Comparison of ENCODE assay signal across 8 cellular contexts in genomic region chr14:103808403-103809001, GRCh38. TPM values are rescaled to one million over a fixed set of nuclear protein-coding genes. Genes with fewer than 3 reads are reported as not detected.
A peak's percentile ranks its signal among the peaks of the same experiment; 100 is the strongest.
DNase-seq lines count a peak whose midpoint lies in the region; ATAC-seq and TF ChIP-seq lines count a peak whose summit lies in the region.

No MANE protein-coding gene starts in this region.

- no peaks in the 10 kb centered on the region for H3K9me3 ChIP-seq in IMR-90 (ENCODE audit: control insufficient read depth, insufficient read depth, low read length)
- H3K9me3 ChIP-seq in Peyer's patch, result no peaks in the 10 kb centered on the region
- H3K9me3 ChIP-seq in suprapubic skin, result no peaks in the 10 kb centered on the region

- no peak overlapping the region for H3K18ac ChIP-seq in IMR-90 (ENCODE audit: low read depth, low read length)

- CTCF ChIA-PET in IMR-90 (lab: Yijun Ruan, JAX), result interaction anchor here (0.5 to 2.3 kb wide), 7 partner anchors 8 to 283 kb away, joined by 3 to 12 read pairs (median 4); no protein-coding TSS in a partner anchor

- H4K5ac ChIP-seq in IMR-90 (ENCODE audit: low read depth, low read length), result no peak overlapping the region

- H3K27ac ChIP-seq in IMR-90 (ENCODE audit: insufficient read depth, low read length), result no peak overlapping the region
- no peak overlapping the region for H3K27ac ChIP-seq in Peyer's patch
- H3K27ac ChIP-seq in suprapubic skin, result no peak overlapping the region

- ATAC-seq in IMR-90 (ENCODE audit: low read depth), result peak; percentile 91
- ATAC-seq in GM19397 (IDR thresholded peaks at IDR 0.05; ENCODE audit: unreplicated experiment), result no peak

- no CpG with 5 or more reads among the region's 6 CpGs for WGBS in IMR-90 (ENCODE audit: extremely low coverage in 2 of 2, insufficient read length in 1 of 2), 2 experiments
- 46% methylated on average over 6 of the region's 6 CpGs for WGBS in suprapubic skin

- no peak overlapping the region for H2AK9ac ChIP-seq in IMR-90 (replicated peaks; ENCODE audit: low read depth, low read length, poor library complexity)

- H3K9me1 ChIP-seq in IMR-90 (ENCODE audit: insufficient read depth, low read length), result no peaks in the 10 kb centered on the region

- DNase-seq in CMK (ENCODE audit: low read depth) (peak; percentile 21), IMR-90 (peak; percentile 65), Peyer's patch (peak; percentile 57 to 84 (median 64)), activated T-helper 1 cell treated with Interleukin-2 at 50 U/mL for 16 hours (ENCODE audit: low read depth) (peak; percentile 32), fibroblast of the conjunctiva (ENCODE audit: low read depth) (peak; percentile 65), non-pigmented ciliary epithelial cell (ENCODE audit: low read depth) (peak; percentile 24), suprapubic skin (ENCODE audit: low spot score in 2 of 2) (peak in 1 of 2 donors; percentile 73)

- H3K36me3 ChIP-seq in IMR-90 (ENCODE audit: control insufficient read depth, insufficient read depth, low read length) (no peaks in the 10 kb centered on the region), Peyer's patch (no peaks in the 10 kb centered on the region), suprapubic skin (no peaks in the 10 kb centered on the region)

- no peak overlapping the region for H2BK120ac ChIP-seq in IMR-90 (ENCODE audit: low read depth, low read length)

- no peak overlapping the region for H3K23ac ChIP-seq in IMR-90 (ENCODE audit: low read depth, low read length)

- 0 out of 2 replicates have a peak, but pooled peaks have one; percentile 32 for TF ChIP-seq POLR2A in IMR-90 (IDR thresholded peaks at IDR 0.05; ENCODE audit: low read depth, low read length)
- no peak for TF ChIP-seq POLR2A in Peyer's patch (IDR thresholded peaks at IDR 0.05)
- TF ChIP-seq POLR2A in suprapubic skin (IDR thresholded peaks at IDR 0.05), result no peak

- no TSS peak for BruUV-seq in IMR-90 (replicated peaks; lab: Mats Ljungman, UMichigan)

- no peak for TF ChIP-seq EP300 in suprapubic skin (IDR thresholded peaks at IDR 0.05)

- in situ Hi-C loops in IMR-90 (cut with MboI; ENCODE audit: low sequenced_read_pairs), result loop anchor here (5.0 kb wide), 1 partner anchor 174 kb away; no protein-coding TSS in a partner anchor

- no peak overlapping the region for H3K4me2 ChIP-seq in IMR-90 (ENCODE audit: low read depth, low read length)

- no peaks in the 10 kb centered on the region for H3K27me3 ChIP-seq in IMR-90 (ENCODE audit: control insufficient read depth, insufficient read depth, low read length)
- no peaks in the 10 kb centered on the region for H3K27me3 ChIP-seq in Peyer's patch
- H3K27me3 ChIP-seq in suprapubic skin, result no peaks in the 10 kb centered on the region

- POLR2A ChIA-PET in IMR-90 (lab: Charles Lee; ENCODE audit: unreplicated experiment), result no interaction called here

- H3K56ac ChIP-seq in IMR-90 (ENCODE audit: extremely low read depth, insufficient read depth, low read length), result no peak overlapping the region

- H3K14ac ChIP-seq in IMR-90 (replicated peaks; ENCODE audit: low read depth, low read length), result no peak overlapping the region

- H3K4ac ChIP-seq in IMR-90 (ENCODE audit: low read depth, low read length), result no peak overlapping the region

- peak; percentile 86 for TF ChIP-seq RAD21 in IMR-90 (IDR thresholded peaks at IDR 0.05; ENCODE audit: low read length)

- dilution Hi-C loops in IMR-90 (cut with HindIII; ENCODE audit: low sequenced_read_pairs, unreplicated experiment), result no loop called here

- TF ChIP-seq CTCF in IMR-90 (conservative IDR thresholded peaks at IDR 0.05; ENCODE audit: low read depth, low read length) (peak; percentile 80), Peyer's patch (IDR thresholded peaks at IDR 0.05) (peak; percentile 54 to 89 (median 86)), suprapubic skin (IDR thresholded peaks at IDR 0.05) (peak; percentile 66 to 73)

- H2BK20ac ChIP-seq in IMR-90 (ENCODE audit: low read depth, low read length), result no peak overlapping the region

- no peaks in the 10 kb centered on the region for H4K20me1 ChIP-seq in IMR-90 (ENCODE audit: insufficient read depth, low read length)

- no peaks in the 10 kb centered on the region for H3K79me1 ChIP-seq in IMR-90 (ENCODE audit: low read depth in 1 of 2, low read length in 2 of 2)

- H3K4me1 ChIP-seq in IMR-90 (ENCODE audit: control insufficient read depth, insufficient read depth, low read length), result peaks cover 2% of the 10 kb centered on the region; the same call in 1 of the 2 replicates
- no peaks in the 10 kb centered on the region for H3K4me1 ChIP-seq in Peyer's patch
- H3K4me1 ChIP-seq in suprapubic skin, result peaks cover under 1% of the 10 kb centered on the region

- intact Hi-C loops in IMR-90 (cut with micrococcal nuclease), result loop anchor here (1.0 to 10.0 kb wide), 4 partner anchors 102 to 266 kb away; a partner anchor contains a TSS

- H2AK5ac ChIP-seq in IMR-90 (ENCODE audit: low read depth, low read length), result no peak overlapping the region

- no peak overlapping the region for H4K91ac ChIP-seq in IMR-90 (ENCODE audit: insufficient read depth, low read depth, low read length)

- H2BK5ac ChIP-seq in IMR-90 (ENCODE audit: low read depth, low read length, poor library complexity, severe bottlenecking), result no peak overlapping the region

- no peak overlapping the region for H2BK15ac ChIP-seq in IMR-90 (ENCODE audit: low read depth, low read length)

- H4K8ac ChIP-seq in IMR-90 (ENCODE audit: low read depth in 2 of 2, low read length in 2 of 2), result no peak overlapping the region

- no peak overlapping the region for H3K4me3 ChIP-seq in IMR-90 (ENCODE audit: insufficient read depth, low read depth, low read length)
- H3K4me3 ChIP-seq in Peyer's patch, result no peak overlapping the region
- no peak overlapping the region for H3K4me3 ChIP-seq in suprapubic skin

- no peak overlapping the region for H2AFZ ChIP-seq in IMR-90 (replicated peaks; ENCODE audit: low read length, poor library complexity)

- no peak overlapping the region for H3K9ac ChIP-seq in IMR-90 (ENCODE audit: low read depth, low read length)

TF ChIP-seq in IMR-90, 13 proteins besides CTCF, POLR2A, EP300 and RAD21:
- TF ChIP-seq USF2 (IDR thresholded peaks at IDR 0.05; ENCODE audit: low read depth, low read length) (no peak), CEBPB (IDR thresholded peaks at IDR 0.05; ENCODE audit: low read depth, low read length) (no peak), MXI1 (IDR thresholded peaks at IDR 0.05; ENCODE audit: borderline replicate concordance, low read depth, low read length) (no peak), CHD1 (IDR thresholded peaks at IDR 0.05; ENCODE audit: low read depth, low read length) (no peak), SMC3 (IDR thresholded peaks at IDR 0.05; ENCODE audit: low read depth, low read length) (peak; percentile 70)

RNA-seq across cellular contexts. Expression of gene PPP1R13B, which starts 38.9 kb away (rescaled TPM):
- total RNA-seq in IMR-90 (2012; rRNA removed) (1.6 and 2.2 TPM in 2 replicates), Peyer's patch (10 to 100 TPM; 30.5 to 78.3 (median 54.0) TPM), suprapubic skin (10 to 100 TPM; 21.7 to 51.6 (median 36.4) TPM)
- 2.8 and 3.7 TPM in 2 replicates for polyA plus RNA-seq in IMR-90 (2012; rRNA removed)
- polyA plus RNA-seq in IMR-90 (2012; cell fraction: cytosol; rRNA removed), result 0.86 and 1.6 TPM in 2 replicates
- polyA plus RNA-seq in IMR-90 (2012; cell fraction: nucleus; rRNA removed; ENCODE audit: low replicate concordance), result 16.1 and 16.3 TPM in 2 replicates
